Comparison of ENCODE assay signal across 8 cellular contexts in genomic region chr22:23786752-23787599, GRCh38. TPM values are rescaled to one million over a fixed set of nuclear protein-coding genes. Genes with fewer than 3 reads are reported as not detected.
DNase-seq lines count a peak whose midpoint lies in the region; ATAC-seq and TF ChIP-seq lines count a peak whose summit lies in the region.

Gene SMARCB1 (plus strand): TSS chr22:23786966. CDS start chr22:23787170, 204 bp downstream.

- H3K27me3 ChIP-seq in heart right ventricle = no peaks in the 10 kb centered on the region

- TF ChIP-seq CTCF in HFFc6 (IDR thresholded peaks at IDR 0.05) (no peak), heart right ventricle (IDR thresholded peaks at IDR 0.05) (peak in 1 of 9 donors; percentile 8), type B pancreatic cell (conservative IDR thresholded peaks at IDR 0.05) (no peak)

- intact Hi-C loops in heart right ventricle (cut with DNase I) (loop anchor here in 2 of 10 donors (5.0 kb wide), 2 partner anchors 40 to 55 kb away; no protein-coding TSS in a partner anchor), posterior vena cava (cut with DNase I) (no loop called here)

- H3K4me1 Mint-ChIP-seq in HFFc6 (ENCODE audit: low read depth) (peaks cover 57% of the 10 kb centered on the region), type B pancreatic cell (ENCODE audit: unreplicated experiment) (peaks cover 36% of the 10 kb centered on the region)

- peak; percentile 90 for DNase-seq in HFFc6
- DNase-seq in NCI-H1105 (lab: John Stamatoyannopoulos, UW) = peak; percentile 77
- DNase-seq in T-helper 1 cell = peak; percentile 77 to 90 (median 85)
- DNase-seq in heart right ventricle = peak; percentile 92 to 93
- peak; percentile 98 for DNase-seq in posterior vena cava (ENCODE audit: low spot score)
- peak; percentile 90 for DNase-seq in type B pancreatic cell (ENCODE audit: extremely low spot score, unreplicated experiment)

- peak; percentile 90 to 97 (median 95) for ATAC-seq in heart right ventricle

- H3K27ac ChIP-seq in adipose tissue (ENCODE audit: low read depth, low read length) (peak within 1 kb of the TSS; percentile 83), heart right ventricle (peak within 1 kb of the TSS; percentile 98 to 100 (median 100))

- H3K36me3 Mint-ChIP-seq in HFFc6 (ENCODE audit: low read depth) (peaks cover 2% of the 10 kb centered on the region; the same call in 1 of the 2 replicates), type B pancreatic cell (peaks cover 6% of the 10 kb centered on the region)

- H3K27me3 Mint-ChIP-seq in HFFc6 (ENCODE audit: insufficient read depth) (no peaks in the 10 kb centered on the region; the same call in 1 of the 2 replicates), type B pancreatic cell (no peaks in the 10 kb centered on the region)

- H3K36me3 ChIP-seq in heart right ventricle = peaks cover 0 to 32% (median 0%) of the 10 kb centered on the region in 9 donors

- H3K27ac Mint-ChIP-seq in HFFc6 (peak within 1 kb of the TSS; percentile 89), type B pancreatic cell (peak within 1 kb of the TSS; percentile 91)

- H3K9me3 Mint-ChIP-seq in HFFc6 = no peaks in the 10 kb centered on the region
- no peaks in the 10 kb centered on the region for H3K9me3 Mint-ChIP-seq in type B pancreatic cell

- WGBS in adipose tissue, 3 donors = 0 to 1% (median 0%) methylated on average over 76 to 97 of the region's 97 CpGs
- 0% methylated on average over 90 to 97 of the region's 97 CpGs for WGBS in heart right ventricle, 2 donors

- H3K4me1 ChIP-seq in heart right ventricle = peaks cover 14 to 59% (median 46%) of the 10 kb centered on the region in 9 donors

- H3K4me3 Mint-ChIP-seq in HFFc6 = peak within 1 kb of the TSS; percentile 93
- peak within 1 kb of the TSS; percentile 95 for H3K4me3 Mint-ChIP-seq in type B pancreatic cell

- no peaks in the 10 kb centered on the region for H3K9me3 ChIP-seq in heart right ventricle

- H3K4me3 ChIP-seq in GM08714 (ENCODE audit: low read length) (peak within 1 kb of the TSS; percentile 98), heart right ventricle (peak within 1 kb of the TSS; percentile 70 to 96 (median 88))

RNA-seq across cellular contexts. Expression of gene SMARCB1, which starts in this region (rescaled TPM):
- total RNA-seq in HFFc6 (2021; fragmentation: NEBNext Ultra II Directional; extraction: Animal tissue kit (Norgen Biotek cat#: 25700)) = 100 to 1,000 TPM in 1 of 6 experiments, 10 to 100 TPM in 5; 91.5 to 101 (median 97.3) TPM
- polyA plus RNA-seq in adipose tissue (10 to 100 TPM; 33.5 to 50.1 (median 38.6) TPM), heart right ventricle (10 to 100 TPM; 26.8 to 70.0 TPM)
- total RNA-seq in heart right ventricle (10 to 100 TPM; 28.5 to 73.1 (median 39.8) TPM), posterior vena cava (10 to 100 TPM; 42.6 to 45.8 TPM), type B pancreatic cell (ENCODE audit: low replicate concordance) (99.5 and 159 TPM in 2 replicates)

Comparison
In these comparisons a context has a peak if more than half of its experiments do, and no peak if none do; other contexts are left out.
1. Peak in every context shown above with its lines: DNase-seq, ATAC-seq, H3K4me3 ChIP-seq and H3K27ac ChIP-seq.